Comparison of ENCODE assay signal across 1 cellular context in genomic region chr20:62791301-62792181, GRCh38.
TF ChIP-seq lines count a peak whose summit lies in the region.

No MANE protein-coding gene starts in this region.

TF ChIP-seq in neural cell, 6 proteins besides CTCF, POLR2A, EP300 and RAD21 (continued from another document):
- no peak for TF ChIP-seq POLR2AphosphoS5 (IDR thresholded peaks at IDR 0.05)
